ENCODE assay signal across 25 cellular contexts in genomic region chr3:150876866-150877265, GRCh38. TPM values are rescaled to one million over a fixed set of nuclear protein-coding genes. Genes with fewer than 3 reads are reported as not detected.
"Had no signal": no experiment of that assay in that cellular context is flagged by ENCODE, and none has a peak within 500 bp of the region (broad histone marks: within the 10 kb centered on the region; RNA-seq: fewer than 3 reads in every experiment).

No MANE protein-coding gene starts in this region.

- H3K4me1 ChIP-seq: parathyroid adenoma, psoas muscle, suprapubic skin, transverse colon, upper lobe of right lung, uterus had no signal

- ATAC-seq: naive thymus-derived CD4-positive, alpha-beta T cell; natural killer cell; psoas muscle; right cardiac atrium; stimulated activated memory B cell treated with anti-CD40 and anti-IgM and Interleukin-4, amounts not matched to agents 10 μg/mL and 1 μg/mL and 100 μg/mL, for 72 hours; stimulated activated naive CD8-positive, alpha-beta T cell treated with anti-CD3 and anti-CD28 coated beads, Interleukin-15, amount 100 ng/mL, for 72 hours; stimulated activated naive CD8-positive, alpha-beta T cell treated with anti-CD3 and anti-CD28 coated beads, Interleukin-15, Interleukin-2, amounts not matched to agents 100 U/mL and 50 U/mL, for 24 hours; upper lobe of right lung had no signal

- H3K36me3 ChIP-seq: ovary, suprapubic skin, tibial artery, transverse colon, upper lobe of right lung, uterus had no signal

- H3K27me3 ChIP-seq: ovary, suprapubic skin, testis, tibial artery, transverse colon, upper lobe of right lung, uterus had no signal

- H3K27ac ChIP-seq: ovary, parathyroid adenoma, psoas muscle, skin epidermis, suprapubic skin, testis, tibial artery, transverse colon, upper lobe of right lung had no signal

- DNase-seq: naive thymus-derived CD4-positive, alpha-beta T cell; natural killer cell; ovary; psoas muscle; right cardiac atrium; stimulated activated CD4-positive, alpha-beta T cell treated with anti-CD3 and anti-CD28 coated beads, Interleukin-1b, Interleukin-23, amount 100 ng/mL, for 48 hours; stimulated activated CD4-positive, alpha-beta T cell treated with anti-CD3 and anti-CD28 coated beads, Interleukin-4, amount 100 ng/mL, for 1 hour; stimulated activated CD4-positive, alpha-beta T cell treated with anti-CD3 and anti-CD28 coated beads, Interleukin-4, amount 100 ng/mL, for 4 hours; stimulated activated CD8-positive, alpha-beta memory T cell treated with anti-CD3 and anti-CD28 coated beads, Interleukin-4, amount 100 ng/mL, for 48 hours; stimulated activated naive CD4-positive, alpha-beta T cell; stimulated activated naive CD8-positive, alpha-beta T cell treated with anti-CD3 and anti-CD28 coated beads, Interleukin-15, amount 100 ng/mL, for 72 hours; stimulated activated naive CD8-positive, alpha-beta T cell treated with anti-CD3 and anti-CD28 coated beads, Interleukin-15, Interleukin-2, amounts not matched to agents 100 U/mL and 50 U/mL, for 24 hours; substantia nigra; testis; tibial artery; transverse colon; upper lobe of right lung; uterus had no signal

- H3K4me3 ChIP-seq: ovary, psoas muscle, skin epidermis, smooth muscle cell, suprapubic skin, testis, tibial artery, transverse colon, upper lobe of right lung, uterus had no signal

- H3K9me3 ChIP-seq: ovary, psoas muscle, suprapubic skin, testis, tibial artery, transverse colon, upper lobe of right lung, uterus had no signal

- H3K4me2 ChIP-seq: smooth muscle cell had no signal

RNA-seq across cellular contexts. Expression of gene MINDY4B, which starts 28.4 kb away (rescaled TPM):
- polyA plus RNA-seq: naive thymus-derived CD4-positive, alpha-beta T cell; ovary; psoas muscle; right cardiac atrium; smooth muscle cell; thymus; urinary bladder had no signal
